27 cellular contexts compared by ENCODE assay signal in the genomic region with DNA sequence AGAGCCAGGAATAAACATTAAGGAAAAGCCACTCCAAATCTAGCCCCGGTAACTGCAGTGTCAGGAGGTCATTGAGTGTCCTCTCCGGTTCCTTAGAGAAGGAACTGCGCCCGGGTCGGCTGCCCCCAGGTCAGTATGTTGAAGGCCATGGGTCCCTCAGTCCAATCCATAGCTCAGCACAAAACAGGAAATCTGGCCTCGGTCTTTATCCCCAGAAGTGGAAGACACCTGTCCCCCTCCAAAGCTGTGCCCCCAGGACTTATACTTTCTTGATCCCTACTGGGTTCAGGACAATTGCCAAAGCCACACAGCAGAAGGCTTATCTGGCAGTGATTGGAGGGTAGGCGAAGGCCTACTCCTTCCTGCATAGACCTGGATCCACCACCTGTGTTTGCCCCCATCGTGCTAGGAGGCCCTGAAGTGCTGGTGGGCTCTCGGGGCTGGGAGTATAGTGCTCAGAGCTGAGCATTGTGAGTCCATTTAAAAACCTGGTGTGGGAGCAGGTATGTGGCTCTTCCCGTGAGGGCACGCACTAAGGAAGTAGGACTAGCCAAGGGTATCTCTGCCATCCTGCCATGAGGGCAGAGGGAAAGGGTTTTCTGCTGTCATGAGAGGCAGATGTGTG.
DNase-seq lines count a peak whose midpoint lies in the region; ATAC-seq and TF ChIP-seq lines count a peak whose summit lies in the region.
"Had no signal": no experiment of that assay in that cellular context is flagged by ENCODE, and none has a peak within 500 bp of the region (broad histone marks: within the 10 kb centered on the region; RNA-seq: fewer than 3 reads in every experiment).

No MANE protein-coding gene starts in this region.

- H3K27me3 Mint-ChIP-seq in osteocyte (ENCODE audit: unreplicated experiment) (no peaks in the 10 kb centered on the region), mesothelial cell of epicardium (ENCODE audit: low read depth) (no peaks in the 10 kb centered on the region)
- peaks cover 6% of the 10 kb centered on the region for H3K27me3 Mint-ChIP-seq in activated CD4-positive, alpha-beta memory T cell treated with anti-CD3 and anti-CD28 coated beads, Interleukin-2, amount 10 ng/mL, durations not matched to agents 7 days and 5 days
- H3K27me3 Mint-ChIP-seq: activated CD8-positive, alpha-beta T cell treated with anti-CD3 and anti-CD28 coated beads for 36 hours; activated naive CD8-positive, alpha-beta T cell treated with anti-CD3 and anti-CD28 coated beads, Interleukin-2, amount 50 U/mL, for 24 hours; naive thymus-derived CD4-positive, alpha-beta T cell; stimulated activated naive CD8-positive, alpha-beta T cell treated with anti-CD3 and anti-CD28 coated beads, Interleukin-15, Interleukin-2, amounts not matched to agents 100 ng/mL and 50 ng/mL, for 24 hours had no signal

- TF ChIP-seq CTCF in esophagus squamous epithelium (IDR thresholded peaks at IDR 0.05): no peak
- no peak for TF ChIP-seq CTCF in osteocyte (IDR thresholded peaks at IDR 0.05)
- no peak for TF ChIP-seq CTCF in thoracic aorta (IDR thresholded peaks at IDR 0.05)
- TF ChIP-seq CTCF in mesothelial cell of epicardium (IDR thresholded peaks at IDR 0.05; ENCODE audit: unreplicated experiment): no peak

- ATAC-seq in thoracic aorta (ENCODE audit: insufficient number of reproducible peaks, low FRiP score, low read depth): no peak
- ATAC-seq: A549; activated CD8-positive, alpha-beta T cell treated with anti-CD3 and anti-CD28 coated beads for 36 hours; activated naive CD8-positive, alpha-beta T cell treated with anti-CD3 and anti-CD28 coated beads, Interleukin-2, amount 50 U/mL, for 24 hours; naive thymus-derived CD4-positive, alpha-beta T cell had no signal

- CTCF ChIA-PET in activated CD4-positive, alpha-beta memory T cell treated with anti-CD3 and anti-CD28 coated beads, Interleukin-2, amount 10 ng/mL, durations not matched to agents 7 days and 5 days (lab: Charles Lee): no interaction called here

- H3K4me1 ChIP-seq in esophagus squamous epithelium (peaks cover 6 to 45% (median 9%) of the 10 kb centered on the region in 3 donors), thoracic aorta (ENCODE audit: control insufficient read depth in 1 of 2, low read depth in 2 of 2) (peaks cover 36 to 53% of the 10 kb centered on the region in 2 donors)
- H3K4me1 ChIP-seq: A549 had no signal

- H3K4me3 Mint-ChIP-seq in osteocyte (ENCODE audit: unreplicated experiment) (no peak overlapping the region), mesothelial cell of epicardium (no peak overlapping the region)
- H3K4me3 Mint-ChIP-seq in activated CD4-positive, alpha-beta memory T cell treated with anti-CD3 and anti-CD28 coated beads, Interleukin-2, amount 10 ng/mL, durations not matched to agents 7 days and 5 days: no peak overlapping the region
- H3K4me3 Mint-ChIP-seq: activated CD8-positive, alpha-beta T cell treated with anti-CD3 and anti-CD28 coated beads for 36 hours; activated naive CD8-positive, alpha-beta T cell treated with anti-CD3 and anti-CD28 coated beads, Interleukin-2, amount 50 U/mL, for 24 hours; CD8-positive, alpha-beta memory T cell; memory B cell; naive thymus-derived CD4-positive, alpha-beta T cell; stimulated activated naive CD8-positive, alpha-beta T cell treated with anti-CD3 and anti-CD28 coated beads, Interleukin-15, Interleukin-2, amounts not matched to agents 100 ng/mL and 50 ng/mL, for 24 hours had no signal

- H3K36me3 Mint-ChIP-seq in osteocyte (ENCODE audit: unreplicated experiment): peaks cover 41% of the 10 kb centered on the region
- H3K36me3 Mint-ChIP-seq in activated CD4-positive, alpha-beta memory T cell treated with anti-CD3 and anti-CD28 coated beads, Interleukin-2, amount 10 ng/mL, durations not matched to agents 7 days and 5 days (ENCODE audit: low read depth): no peaks in the 10 kb centered on the region
- H3K36me3 Mint-ChIP-seq in mesothelial cell of epicardium: no peaks in the 10 kb centered on the region
- H3K36me3 Mint-ChIP-seq: CD8-positive, alpha-beta memory T cell; memory B cell had no signal

- POLR2A ChIA-PET in activated CD4-positive, alpha-beta memory T cell treated with anti-CD3 and anti-CD28 coated beads, Interleukin-2, amount 10 ng/mL, durations not matched to agents 7 days and 5 days (lab: Charles Lee): no interaction called here

- intact Hi-C loops in esophagus squamous epithelium (cut with DNase I): no loop called here

- peak overlapping the region in 3 of 4 donors; percentile 50 to 88 (median 79) for H3K27ac ChIP-seq in esophagus squamous epithelium
- peak overlapping the region; percentile 93 to 95 for H3K27ac ChIP-seq in thoracic aorta
- H3K27ac ChIP-seq: A549 had no signal

- 54 to 85% methylated on average over 5 to 10 of the region's 11 CpGs for WGBS in esophagus squamous epithelium, 2 donors

- H3K9me3 Mint-ChIP-seq in osteocyte (ENCODE audit: unreplicated experiment): peaks cover 4% of the 10 kb centered on the region
- no peaks in the 10 kb centered on the region for H3K9me3 Mint-ChIP-seq in activated CD4-positive, alpha-beta memory T cell treated with anti-CD3 and anti-CD28 coated beads, Interleukin-2, amount 10 ng/mL, durations not matched to agents 7 days and 5 days
- H3K9me3 Mint-ChIP-seq in mesothelial cell of epicardium: no peaks in the 10 kb centered on the region

- H3K27me3 ChIP-seq in esophagus squamous epithelium: no peaks in the 10 kb centered on the region
- no peaks in the 10 kb centered on the region for H3K27me3 ChIP-seq in thoracic aorta (replicated peaks; ENCODE audit: insufficient read depth)

- DNase-seq in activated effector memory CD4-positive, alpha-beta T cell treated with anti-CD3 and anti-CD28 coated beads, Interleukin-2, amount 50 U/mL, for 16 hours: peak; percentile 50
- no peak for DNase-seq in activated effector memory CD4-positive, alpha-beta T cell treated with Interleukin-2 at 50 U/mL for 16 hours
- DNase-seq in esophagus squamous epithelium (lab: John Stamatoyannopoulos, UW) (no peak), osteocyte (ENCODE audit: extremely low spot score, unreplicated experiment) (no peak), thoracic aorta (ENCODE audit: low spot score) (no peak), mesothelial cell of epicardium (ENCODE audit: low spot score in 2 of 2, unreplicated experiment in 2 of 2) (no peak), cerebellar nuclear complex (lab: John Stamatoyannopoulos, UW) (no peak)
- no peak for DNase-seq in activated CD4-positive, alpha-beta memory T cell treated with anti-CD3 and anti-CD28 coated beads, Interleukin-2, amount 10 ng/mL, durations not matched to agents 7 days and 5 days
- DNase-seq: activated CD4-positive, CD25-positive, alpha-beta regulatory T cell; activated CD8-positive, alpha-beta T cell treated with anti-CD3 and anti-CD28 coated beads for 36 hours; activated gamma-delta T cell; activated naive CD8-positive, alpha-beta T cell treated with anti-CD3 and anti-CD28 coated beads, Interleukin-2, amount 50 U/mL, for 24 hours; activated T-cell treated with anti-CD3 and anti-CD28 coated beads for 4 hours; CD8-positive, alpha-beta memory T cell; cortex of kidney; glutamatergic neuron; naive thymus-derived CD4-positive, alpha-beta T cell; NCI-H1048; NCI-H1930; NCI-H82; occipital lobe; stimulated activated CD4-positive, alpha-beta T cell treated with anti-CD3 and anti-CD28 coated beads, Interleukin-15, amount 100 ng/mL, for 24 hours; SW 1271; T1000 had no signal

- TF ChIP-seq POLR2A in esophagus squamous epithelium (IDR thresholded peaks at IDR 0.05): no peak

- H3K4me3 ChIP-seq in esophagus squamous epithelium (no peak overlapping the region), thoracic aorta (no peak overlapping the region)
- H3K4me3 ChIP-seq: A549 had no signal

- peaks cover 61% of the 10 kb centered on the region for H3K4me1 Mint-ChIP-seq in osteocyte (ENCODE audit: unreplicated experiment)
- H3K4me1 Mint-ChIP-seq in activated CD4-positive, alpha-beta memory T cell treated with anti-CD3 and anti-CD28 coated beads, Interleukin-2, amount 10 ng/mL, durations not matched to agents 7 days and 5 days: no peaks in the 10 kb centered on the region
- H3K4me1 Mint-ChIP-seq in mesothelial cell of epicardium: peaks cover 17% of the 10 kb centered on the region
- H3K4me1 Mint-ChIP-seq: activated naive CD8-positive, alpha-beta T cell treated with anti-CD3 and anti-CD28 coated beads, Interleukin-2, amount 50 U/mL, for 24 hours; CD8-positive, alpha-beta memory T cell; memory B cell; naive thymus-derived CD4-positive, alpha-beta T cell had no signal

- H3K9me3 ChIP-seq in esophagus squamous epithelium (no peaks in the 10 kb centered on the region), thoracic aorta (no peaks in the 10 kb centered on the region)
- H3K9me3 ChIP-seq: A549 had no signal

- H3K27ac Mint-ChIP-seq in osteocyte (ENCODE audit: unreplicated experiment) (peak overlapping the region; percentile 96), mesothelial cell of epicardium (no peak overlapping the region)
- no peak overlapping the region for H3K27ac Mint-ChIP-seq in activated CD4-positive, alpha-beta memory T cell treated with anti-CD3 and anti-CD28 coated beads, Interleukin-2, amount 10 ng/mL, durations not matched to agents 7 days and 5 days
- H3K27ac Mint-ChIP-seq: activated CD8-positive, alpha-beta T cell treated with anti-CD3 and anti-CD28 coated beads for 36 hours; activated naive CD8-positive, alpha-beta T cell treated with anti-CD3 and anti-CD28 coated beads, Interleukin-2, amount 50 U/mL, for 24 hours; CD8-positive, alpha-beta memory T cell; memory B cell; naive thymus-derived CD4-positive, alpha-beta T cell; stimulated activated naive CD8-positive, alpha-beta T cell treated with anti-CD3 and anti-CD28 coated beads, Interleukin-15, Interleukin-2, amounts not matched to agents 100 ng/mL and 50 ng/mL, for 24 hours had no signal

- no peaks in the 10 kb centered on the region for H3K36me3 ChIP-seq in esophagus squamous epithelium
- H3K36me3 ChIP-seq in thoracic aorta: no peaks in the 10 kb centered on the region
